Comparison of ENCODE assay signal across 8 cellular contexts in genomic region chr16:57801856-57802634, GRCh38. TPM values are rescaled to one million over a fixed set of nuclear protein-coding genes. Genes with fewer than 3 reads are reported as not detected.
DNase-seq lines count a peak whose midpoint lies in the region; ATAC-seq and TF ChIP-seq lines count a peak whose summit lies in the region.

Gene KIFC3, minus strand, starts transcription at chr16:57802491. Its CDS starts 4,248 bp downstream, at chr16:57798243.

- no peaks in the 10 kb centered on the region for H3K36me3 Mint-ChIP-seq in H9 (ENCODE audit: insufficient read depth in 1 of 3, low read depth in 3 of 3)
- no peaks in the 10 kb centered on the region for H3K36me3 Mint-ChIP-seq in natural killer cell treated with Interleukin-12 subunit alpha and Interleukin-12 subunit beta and Interleukin-15 and Interleukin-18, amount 100 ng/mL, for 72 hours
- H3K36me3 Mint-ChIP-seq in stimulated activated memory B cell treated with anti-CD40 and anti-IgM and Interleukin-4, amounts not matched to agents 10 μg/mL and 1 μg/mL and 100 μg/mL, for 72 hours = no peaks in the 10 kb centered on the region

- H3K9me3 ChIP-seq in H9 (ENCODE audit: control insufficient read depth, low read depth, low read length) = no peaks in the 10 kb centered on the region

- WGBS in H9 (ENCODE audit: extremely low coverage, insufficient read length, low lambda C conversion rate) = no CpG with 5 or more reads among the region's 90 CpGs

- H3K23ac ChIP-seq in H9 (ENCODE audit: insufficient read length, low read depth, low read length) = no peak within 1 kb of the TSS

- H4K8ac ChIP-seq in H9 (replicated peaks; ENCODE audit: insufficient read length, low read depth, low read length) = no peak within 1 kb of the TSS

- H3K79me2 ChIP-seq in H9 (ENCODE audit: insufficient read depth, low read length) = no peaks in the 10 kb centered on the region

- no peak within 1 kb of the TSS for H3K4ac ChIP-seq in H9 (ENCODE audit: low read depth, low read length)

- no peak within 1 kb of the TSS for H3T11ph ChIP-seq in H9 (ENCODE audit: low read length)

- DNase-seq in AG08396 (ENCODE audit: low spot score) (peak; percentile 90), H9 (peak; percentile 49), SHP77 treated with DMSO at 0.1 percent for 48 hours (lab: John Stamatoyannopoulos, UW) (peak; percentile 20), activated gamma-delta T cell treated with Interleukin-2 at 50 U/mL for 16 hours (peak; percentile 72), fibroblast of villous mesenchyme (ENCODE audit: low read depth) (peak; percentile 74)
- DNase-seq in natural killer cell treated with Interleukin-12 subunit alpha and Interleukin-12 subunit beta and Interleukin-15 and Interleukin-18, amount 100 ng/mL, for 72 hours (ENCODE audit: low spot score) = peak; percentile 90

- H3K56ac ChIP-seq in H9 (ENCODE audit: insufficient read length, low read depth, low read length) = no peak within 1 kb of the TSS

- H4K20me1 ChIP-seq in H9 (ENCODE audit: control insufficient read depth, insufficient read depth, insufficient read length) = no peaks in the 10 kb centered on the region

- no peak within 1 kb of the TSS for H3K27ac ChIP-seq in H9 (ENCODE audit: insufficient read length, low read depth, low read length)

- H3K18ac ChIP-seq in H9 (ENCODE audit: insufficient read length, low read depth, low read length) = no peak within 1 kb of the TSS

- no peak within 1 kb of the TSS for H2AK5ac ChIP-seq in H9 (ENCODE audit: insufficient read length, low read length)

- peak within 1 kb of the TSS; percentile 86 to 94 for H3K4me3 Mint-ChIP-seq in H9
- peak within 1 kb of the TSS; percentile 90 for H3K4me3 Mint-ChIP-seq in natural killer cell treated with Interleukin-12 subunit alpha and Interleukin-12 subunit beta and Interleukin-15 and Interleukin-18, amount 100 ng/mL, for 72 hours
- H3K4me3 Mint-ChIP-seq in stimulated activated memory B cell treated with anti-CD40 and anti-IgM and Interleukin-4, amounts not matched to agents 10 μg/mL and 1 μg/mL and 100 μg/mL, for 72 hours = peak within 1 kb of the TSS; percentile 83

- no peak within 1 kb of the TSS for H2BK15ac ChIP-seq in H9 (ENCODE audit: low read depth, low read length)

- peak within 1 kb of the TSS; percentile 42 for H3K4me2 ChIP-seq in H9 (ENCODE audit: insufficient read depth, insufficient read length, low read length)

- no peak within 1 kb of the TSS for H2BK5ac ChIP-seq in H9 (ENCODE audit: insufficient read length, low read length)

- H3K27me3 Mint-ChIP-seq in H9 (ENCODE audit: low read depth) = peaks cover 45% of the 10 kb centered on the region
- H3K27me3 Mint-ChIP-seq in natural killer cell treated with Interleukin-12 subunit alpha and Interleukin-12 subunit beta and Interleukin-15 and Interleukin-18, amount 100 ng/mL, for 72 hours = no peaks in the 10 kb centered on the region
- peaks cover 71% of the 10 kb centered on the region for H3K27me3 Mint-ChIP-seq in stimulated activated memory B cell treated with anti-CD40 and anti-IgM and Interleukin-4, amounts not matched to agents 10 μg/mL and 1 μg/mL and 100 μg/mL, for 72 hours

- no peak within 1 kb of the TSS for H2BK12ac ChIP-seq in H9 (ENCODE audit: insufficient read length, low read depth, low read length)

- no peak within 1 kb of the TSS for H4K91ac ChIP-seq in H9 (ENCODE audit: insufficient read length, low read depth, low read length)

- H3K4me1 Mint-ChIP-seq in H9 = peaks cover 41 to 47% of the 10 kb centered on the region in 2 experiments
- peaks cover 29 to 30% of the 10 kb centered on the region in 2 donors for H3K4me1 Mint-ChIP-seq in natural killer cell treated with Interleukin-12 subunit alpha and Interleukin-12 subunit beta and Interleukin-15 and Interleukin-18, amount 100 ng/mL, for 72 hours (ENCODE audit: low read depth in 2 of 2)
- peaks cover 28% of the 10 kb centered on the region for H3K4me1 Mint-ChIP-seq in stimulated activated memory B cell treated with anti-CD40 and anti-IgM and Interleukin-4, amounts not matched to agents 10 μg/mL and 1 μg/mL and 100 μg/mL, for 72 hours

- no peak within 1 kb of the TSS for H2AFZ ChIP-seq in H9 (ENCODE audit: low read length)

- TF ChIP-seq CTCF in H9 (conservative IDR thresholded peaks at IDR 0.05) = no peak
- TF ChIP-seq CTCF in fibroblast of villous mesenchyme (IDR thresholded peaks at IDR 0.05; ENCODE audit: insufficient read depth, low read depth, low read length) = no peak

- peak within 1 kb of the TSS; percentile 79 for H3K4me3 ChIP-seq in fibroblast of villous mesenchyme (ENCODE audit: low read depth, low read length)

- H3K79me1 ChIP-seq in H9 (ENCODE audit: insufficient read depth, low read depth, low read length, poor library complexity, severe bottlenecking) = no peaks in the 10 kb centered on the region

- H3K27me3 ChIP-seq in H9 (ENCODE audit: insufficient read depth, low read length) = no peaks in the 10 kb centered on the region; the same call in 1 of the 2 replicates

- H3K4me1 ChIP-seq in H9 (ENCODE audit: insufficient read depth, low read length) = peaks cover 12% of the 10 kb centered on the region; the same call in 1 of the 2 replicates

- peak within 1 kb of the TSS; percentile 1 for H4K5ac ChIP-seq in H9 (ENCODE audit: insufficient read length, low read depth, low read length)

- peaks cover 4% of the 10 kb centered on the region for H3K23me2 ChIP-seq in H9 (ENCODE audit: insufficient read length, low read depth, low read length, poor library complexity, severe bottlenecking)

- H3K27ac Mint-ChIP-seq in H9 = peak within 1 kb of the TSS in 1 of 3 experiments; percentile 46; a peak in 3 of 7 replicates
- H3K27ac Mint-ChIP-seq in natural killer cell treated with Interleukin-12 subunit alpha and Interleukin-12 subunit beta and Interleukin-15 and Interleukin-18, amount 100 ng/mL, for 72 hours = peak within 1 kb of the TSS; percentile 59 to 69
- H3K27ac Mint-ChIP-seq in stimulated activated memory B cell treated with anti-CD40 and anti-IgM and Interleukin-4, amounts not matched to agents 10 μg/mL and 1 μg/mL and 100 μg/mL, for 72 hours = peak within 1 kb of the TSS; percentile 24

- no peak within 1 kb of the TSS for H2BK120ac ChIP-seq in H9 (ENCODE audit: low read depth, low read length, poor library complexity, severe bottlenecking)

- peak; percentile 88 to 91 for ATAC-seq in natural killer cell treated with Interleukin-12 subunit alpha and Interleukin-12 subunit beta and Interleukin-15 and Interleukin-18, amount 100 ng/mL, for 72 hours
- peak; percentile 37 for ATAC-seq in stimulated activated memory B cell treated with anti-CD40 and anti-IgM and Interleukin-4, amounts not matched to agents 10 μg/mL and 1 μg/mL and 100 μg/mL, for 72 hours
- no peak for ATAC-seq in HG03025 (IDR thresholded peaks at IDR 0.05; ENCODE audit: low FRiP score, unreplicated experiment)

- H3K9ac ChIP-seq in H9 (ENCODE audit: extremely low read depth, insufficient read length, low read length) = no peak within 1 kb of the TSS

- H3K9me3 Mint-ChIP-seq in H9 = no peaks in the 10 kb centered on the region; a peak in 1 of 5 replicates
- no peaks in the 10 kb centered on the region for H3K9me3 Mint-ChIP-seq in natural killer cell treated with Interleukin-12 subunit alpha and Interleukin-12 subunit beta and Interleukin-15 and Interleukin-18, amount 100 ng/mL, for 72 hours
- no peaks in the 10 kb centered on the region for H3K9me3 Mint-ChIP-seq in stimulated activated memory B cell treated with anti-CD40 and anti-IgM and Interleukin-4, amounts not matched to agents 10 μg/mL and 1 μg/mL and 100 μg/mL, for 72 hours

- H3K14ac ChIP-seq in H9 (ENCODE audit: insufficient read depth, low read length) = peak within 1 kb of the TSS; percentile 25; the same call in 1 of the 2 replicates

- no peak within 1 kb of the TSS for H2BK20ac ChIP-seq in H9 (ENCODE audit: low read depth, low read length, poor library complexity, severe bottlenecking)

RNA-seq across cellular contexts. Expression of gene KIFC3, which starts in this region (rescaled TPM):
- total RNA-seq in H9 (2021) (3.5 and 5.0 TPM in 2 replicates), fibroblast of villous mesenchyme (72.5 and 88.6 TPM in 2 replicates)
- 10 to 100 TPM in 1 of 2 donors, 1 to 10 TPM in 1; 2.5 to 10.0 TPM for total RNA-seq in natural killer cell treated with Interleukin-12 subunit alpha and Interleukin-12 subunit beta and Interleukin-15 and Interleukin-18, amount 100 ng/mL, for 72 hours

Comparison
In these comparisons a context has a peak if more than half of its experiments do, and no peak if none do; other contexts are left out.
1. DNase-seq: peak in every context shown above with its lines; median percentile 90 in AG08396; 90 in natural killer cell treated with Interleukin-12 subunit alpha and Interleukin-12 subunit beta and Interleukin-15 and Interleukin-18, amount 100 ng/mL, for 72 hours; 74 in fibroblast of villous mesenchyme; 72 in activated gamma-delta T cell treated with Interleukin-2 at 50 U/mL for 16 hours; 49 in H9; 20 in SHP77 treated with DMSO at 0.1 percent for 48 hours.